Comparison of ENCODE assay signal across 8 cellular contexts in genomic region chr13:102798653-102799543, GRCh38. TPM values are rescaled to one million over a fixed set of nuclear protein-coding genes. Genes with fewer than 3 reads are reported as not detected.
DNase-seq lines count a peak whose midpoint lies in the region; ATAC-seq, FAIRE-seq and TF ChIP-seq lines count a peak whose summit lies in the region.

BIVM (plus strand) TSS chr13:102799119; CDS start chr13:102807268, 8,149 bp downstream.
POGLUT2 (minus strand) TSS chr13:102798976; CDS start chr13:102798670, 306 bp downstream.

- H3K27me3 Mint-ChIP-seq in activated CD4-positive, alpha-beta T cell treated with anti-CD3 and anti-CD28 coated beads, Interleukin-2, amount 10 ng/mL, durations not matched to agents 7 days and 5 days: peaks cover 5% of the 10 kb centered on the region

- H3K36me3 Mint-ChIP-seq in activated CD4-positive, alpha-beta T cell treated with anti-CD3 and anti-CD28 coated beads, Interleukin-2, amount 10 ng/mL, durations not matched to agents 7 days and 5 days (ENCODE audit: low read depth): peaks cover 6% of the 10 kb centered on the region

- H3K27ac Mint-ChIP-seq in activated CD4-positive, alpha-beta T cell treated with anti-CD3 and anti-CD28 coated beads, Interleukin-2, amount 10 ng/mL, durations not matched to agents 7 days and 5 days: peak within 1 kb of the TSS; percentile 87

- peak within 1 kb of the TSS; percentile 96 for H3K4me3 ChIP-seq in BJ (ENCODE audit: low read depth, low read length)

- no peaks in the 10 kb centered on the region for H3K36me3 ChIP-seq in BJ (ENCODE audit: control insufficient read depth, insufficient read depth, low read length)

- no peaks in the 10 kb centered on the region for H3K9me3 Mint-ChIP-seq in activated CD4-positive, alpha-beta T cell treated with anti-CD3 and anti-CD28 coated beads, Interleukin-2, amount 10 ng/mL, durations not matched to agents 7 days and 5 days

- peak; percentile 96 for FAIRE-seq in GM19239 (lab: Jason Lieb, UNC)

- peak; percentile 55 for DNase-seq in BJ (ENCODE audit: low read depth)
- DNase-seq in GM19239 (ENCODE audit: insufficient read length, low spot score): peak; percentile 87
- DNase-seq in NCI-H524 (lab: John Stamatoyannopoulos, UW): peak; percentile 83 to 92
- DNase-seq in activated CD4-positive, alpha-beta T cell treated with anti-CD3 and anti-CD28 coated beads, Interleukin-2, amount 10 ng/mL, durations not matched to agents 7 days and 5 days: peak; percentile 89
- peak; percentile 87 for DNase-seq in dedifferentiated amniotic fluid mesenchymal stem cell (ENCODE audit: extremely low spot score)
- peak; percentile 45 to 77 (median 59) for DNase-seq in stimulated activated CD4-positive, alpha-beta T cell treated with anti-CD3 and anti-CD28 coated beads, Interleukin-1b, Interleukin-23, amount 100 ng/mL, for 24 hours (ENCODE audit: low read depth in 4 of 4, low spot score in 1 of 4)

- CTCF ChIA-PET in BJ (lab: Yijun Ruan, JAX): interaction anchor here (1.0 to 4.0 kb wide), 7 partner anchors 10 to 217 kb away, joined by 4 to 11 read pairs (median 5); partner anchors contain the start of gene ERCC5
- CTCF ChIA-PET in activated CD4-positive, alpha-beta T cell treated with anti-CD3 and anti-CD28 coated beads, Interleukin-2, amount 10 ng/mL, durations not matched to agents 7 days and 5 days (lab: Charles Lee): interaction anchor here (0.7 to 3.6 kb wide), 9 partner anchors 10 to 210 kb away, joined by 3 to 21 read pairs (median 3); partner anchors contain the start of gene TEX30

- POLR2A ChIA-PET in BJ (lab: Charles Lee): no interaction called here
- POLR2A ChIA-PET in activated CD4-positive, alpha-beta T cell treated with anti-CD3 and anti-CD28 coated beads, Interleukin-2, amount 10 ng/mL, durations not matched to agents 7 days and 5 days (lab: Charles Lee): no interaction called here

- H3K27ac ChIP-seq in layer of hippocampus (ENCODE audit: low read depth, low read length): peak within 1 kb of the TSS; percentile 65

- peak within 1 kb of the TSS; percentile 81 for H3K4me3 Mint-ChIP-seq in activated CD4-positive, alpha-beta T cell treated with anti-CD3 and anti-CD28 coated beads, Interleukin-2, amount 10 ng/mL, durations not matched to agents 7 days and 5 days

- peaks cover 38% of the 10 kb centered on the region for H3K4me1 Mint-ChIP-seq in activated CD4-positive, alpha-beta T cell treated with anti-CD3 and anti-CD28 coated beads, Interleukin-2, amount 10 ng/mL, durations not matched to agents 7 days and 5 days

- H3K27me3 ChIP-seq in BJ (ENCODE audit: control insufficient read depth, insufficient read depth, low read length) (no peaks in the 10 kb centered on the region), layer of hippocampus (ENCODE audit: control insufficient read depth, insufficient read depth, low read length) (no peaks in the 10 kb centered on the region)

- no peak for TF ChIP-seq CTCF in BJ (IDR thresholded peaks at IDR 0.05; ENCODE audit: insufficient read depth, low read depth, low read length)

- peak; percentile 83 for ATAC-seq in HG03439 (IDR thresholded peaks at IDR 0.05; ENCODE audit: unreplicated experiment)

RNA-seq across cellular contexts. Expression of gene BIVM, which starts in this region (rescaled TPM):
- 9.5 and 15.4 TPM in 2 replicates for polyA plus RNA-seq in BJ (2011; rRNA removed)
- 2.1 and 3.0 TPM in 2 replicates for polyA minus RNA-seq in BJ (2011; rRNA and poly(A)+ RNA removed)
- 10 to 100 TPM; 21.3 to 24.2 TPM for total RNA-seq in activated CD4-positive, alpha-beta T cell treated with anti-CD3 and anti-CD28 coated beads, Interleukin-2, amount 10 ng/mL, durations not matched to agents 7 days and 5 days

RNA-seq across cellular contexts. Expression of gene POGLUT2, which starts in this region (rescaled TPM):
- 11.0 and 19.1 TPM in 2 replicates for polyA plus RNA-seq in BJ (2011; rRNA removed)
- 2.1 and 3.2 TPM in 2 replicates for polyA minus RNA-seq in BJ (2011; rRNA and poly(A)+ RNA removed)
- total RNA-seq in activated CD4-positive, alpha-beta T cell treated with anti-CD3 and anti-CD28 coated beads, Interleukin-2, amount 10 ng/mL, durations not matched to agents 7 days and 5 days: 1 to 10 TPM; 6.8 to 7.6 TPM

Comparison
In these comparisons a context has a peak if more than half of its experiments do, and no peak if none do; other contexts are left out.
1. Peak in every context shown above with its lines: DNase-seq, ATAC-seq, H3K4me3 ChIP-seq and H3K27ac ChIP-seq.